Comparison of ENCODE assay signal across 9 cellular contexts in the genomic region with DNA sequence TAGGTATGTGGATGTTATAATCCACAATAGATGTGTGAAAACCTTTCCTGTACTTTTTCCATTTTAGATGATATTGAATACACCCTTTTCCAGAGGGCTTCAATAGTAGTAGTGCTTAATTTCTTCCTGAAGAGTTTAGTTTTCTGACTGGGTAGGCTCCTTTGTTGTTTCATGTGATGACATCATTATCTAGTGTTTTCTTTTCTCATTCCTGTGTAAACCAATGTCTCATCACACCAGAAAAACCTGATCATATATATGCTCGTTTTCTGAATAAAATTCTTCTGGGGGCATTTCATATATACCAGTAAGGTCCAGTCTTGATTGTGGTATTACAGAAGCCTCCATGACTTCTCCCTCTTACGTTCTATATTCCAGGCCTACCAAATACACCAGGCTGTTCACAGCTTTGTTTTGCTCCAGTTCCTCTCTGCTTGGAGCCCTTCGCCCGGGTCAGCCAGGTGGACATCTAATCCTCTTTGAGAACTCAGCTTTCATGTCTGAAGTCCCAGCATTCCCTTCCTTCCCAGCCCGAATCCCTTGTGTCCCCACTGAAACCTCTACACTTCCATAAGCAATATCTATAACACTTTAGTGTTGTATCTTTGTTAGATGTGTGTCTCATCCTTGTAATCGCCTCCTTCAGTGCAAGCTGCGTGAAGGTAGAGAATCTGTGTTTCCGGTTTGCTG. TPM values are rescaled to one million over a fixed set of nuclear protein-coding genes. Genes with fewer than 3 reads are reported as not detected.
DNase-seq lines count a peak whose midpoint lies in the region; ATAC-seq lines count a peak whose summit lies in the region.
"Had no signal": no experiment of that assay in that cellular context is flagged by ENCODE, and none has a peak within 500 bp of the region (broad histone marks: within the 10 kb centered on the region; RNA-seq: fewer than 3 reads in every experiment).

No MANE protein-coding gene starts in this region.

- H3K9me3 ChIP-seq in BLaER1 (no peaks in the 10 kb centered on the region), muscle layer of duodenum (ENCODE audit: control insufficient read depth in 1 of 2, low read length in 2 of 2) (no peaks in the 10 kb centered on the region)

- H3K27me3 ChIP-seq in BLaER1 (no peaks in the 10 kb centered on the region), muscle layer of duodenum (ENCODE audit: low read depth, low read length) (no peaks in the 10 kb centered on the region)

- H3K4me1 ChIP-seq in BLaER1: peaks cover 64% of the 10 kb centered on the region
- peaks cover 22 to 30% of the 10 kb centered on the region in 2 donors for H3K4me1 ChIP-seq in muscle layer of duodenum (ENCODE audit: control insufficient read depth in 1 of 2, insufficient read depth in 2 of 2, low read length in 2 of 2)

- peak overlapping the region; percentile 84 for H3K4me2 ChIP-seq in BLaER1

- peak overlapping the region; percentile 91 for H3K9ac ChIP-seq in BLaER1

- DNase-seq in LHCN-M2 (ENCODE audit: low read depth): peak; percentile 49
- DNase-seq in stimulated activated CD4-positive, alpha-beta T cell treated with anti-CD3 and anti-CD28 coated beads, Interleukin-12 subunit alpha, Interleukin-12 subunit beta, amount 100 ng/mL, for 4 hours: no peak
- DNase-seq in activated CD4-positive, CD25-positive, alpha-beta regulatory T cell (lab: John Stamatoyannopoulos, UW): no peak
- no peak for DNase-seq in NOMO-1 (lab: John Stamatoyannopoulos, UW; ENCODE audit: unreplicated experiment in 2 of 2)
- DNase-seq: GOT3 had no signal

- no peak for ATAC-seq in HG03571 (IDR thresholded peaks at IDR 0.05; ENCODE audit: unreplicated experiment)

- peak overlapping the region; percentile 80 for H3K4me3 ChIP-seq in BLaER1
- peak overlapping the region; percentile 93 to 98 for H3K4me3 ChIP-seq in muscle layer of duodenum (ENCODE audit: low read depth in 1 of 2, low read length in 2 of 2)

- H3K27ac ChIP-seq in BLaER1: no peak overlapping the region
- H3K27ac ChIP-seq in cingulate gyrus (ENCODE audit: low read depth, low read length): peak overlapping the region; percentile 67
- peak overlapping the region; percentile 86 for H3K27ac ChIP-seq in muscle layer of duodenum (ENCODE audit: low read length)

- no peaks in the 10 kb centered on the region for H3K36me3 ChIP-seq in BLaER1
- peaks cover 0 to 6% of the 10 kb centered on the region in 2 donors for H3K36me3 ChIP-seq in muscle layer of duodenum (ENCODE audit: control insufficient read depth in 1 of 2, insufficient read depth in 2 of 2, low read length in 2 of 2)

- peaks cover 60% of the 10 kb centered on the region for H4K20me1 ChIP-seq in BLaER1

RNA-seq across cellular contexts. Expression of a gene that starts 1.8 kb away (rescaled TPM):
- total RNA-seq in LHCN-M2 (2014; rRNA removed): 99.9 and 111 TPM in 2 replicates
- polyA plus RNA-seq in LHCN-M2 (2012): 107 TPM
